ENCODE assay signal across 18 cellular contexts in the genomic region with DNA sequence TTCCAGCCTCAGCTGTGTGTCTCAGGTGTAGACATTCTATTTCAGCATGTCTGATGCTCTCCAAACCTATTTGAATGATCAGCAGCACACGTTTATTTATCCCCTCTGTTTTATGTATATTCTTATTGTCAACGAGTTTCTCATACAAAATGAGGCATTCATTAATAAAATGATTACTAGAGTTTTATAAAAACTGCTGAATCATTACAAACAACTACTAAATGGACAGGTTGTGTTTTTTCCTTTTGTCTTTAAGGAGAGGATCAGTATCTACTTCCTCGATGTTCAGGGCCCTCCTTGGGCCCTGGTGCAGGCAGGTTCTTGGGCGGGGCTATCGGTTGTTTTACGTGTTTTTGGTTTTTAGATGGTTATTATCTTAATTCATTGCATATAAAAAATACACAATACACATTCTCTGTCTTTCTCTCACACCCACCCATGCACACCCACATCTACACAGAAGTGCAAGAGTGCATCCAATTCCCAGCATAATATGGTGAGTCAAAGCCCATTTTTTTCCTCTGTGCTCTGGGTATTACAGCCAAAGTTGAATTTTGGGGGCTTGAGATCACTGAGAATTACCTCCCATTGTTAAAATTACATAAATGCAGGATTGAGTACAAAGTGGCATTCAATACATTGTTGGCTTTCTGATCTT. TPM values are rescaled to one million over a fixed set of nuclear protein-coding genes. Genes with fewer than 3 reads are reported as not detected.
DNase-seq lines count a peak whose midpoint lies in the region; ATAC-seq and TF ChIP-seq lines count a peak whose summit lies in the region.
"Had no signal": no experiment of that assay in that cellular context is flagged by ENCODE, and none has a peak within 500 bp of the region (broad histone marks: within the 10 kb centered on the region; RNA-seq: fewer than 3 reads in every experiment).

No MANE protein-coding gene starts in this region.

- no peak overlapping the region for H4K8ac ChIP-seq in IMR-90 (ENCODE audit: low read depth in 2 of 2, low read length in 2 of 2)

- H3K36me3 Mint-ChIP-seq in activated naive CD4-positive, alpha-beta T cell treated with anti-CD3 and anti-CD28 coated beads, Interleukin-2, amount 50 U/mL, for 24 hours = peaks cover 35% of the 10 kb centered on the region
- peaks cover 77% of the 10 kb centered on the region for H3K36me3 Mint-ChIP-seq in activated naive CD4-positive, alpha-beta T cell treated with anti-CD3 and anti-CD28 coated beads, Interleukin-2, amount 10 ng/mL, durations not matched to agents 7 days and 5 days
- peaks cover 100% of the 10 kb centered on the region for H3K36me3 Mint-ChIP-seq in activated T-helper 17 cell treated with anti-CD3 and anti-CD28 coated beads, Interleukin-2, amount 50 U/mL, for 72 hours (ENCODE audit: low read depth)

- H2AK9ac ChIP-seq in IMR-90 (replicated peaks; ENCODE audit: low read depth, low read length, poor library complexity) = no peak overlapping the region

- H2AK5ac ChIP-seq in IMR-90 (ENCODE audit: low read depth, low read length) = no peak overlapping the region

- intact Hi-C loops in IMR-90 (cut with micrococcal nuclease) = no loop called here
- intact Hi-C loops in gastrocnemius medialis (cut with DNase I; ENCODE audit: low total_unique reads) = no loop called here

- peaks cover 7% of the 10 kb centered on the region for H3K4me1 ChIP-seq in IMR-90 (ENCODE audit: control insufficient read depth, insufficient read depth, low read length)
- peaks cover 34 to 37% of the 10 kb centered on the region in 2 donors for H3K4me1 ChIP-seq in gastrocnemius medialis

- H3K9me1 ChIP-seq in IMR-90 (ENCODE audit: insufficient read depth, low read length) = peaks cover 4% of the 10 kb centered on the region

- no TSS peak for BruUV-seq in IMR-90 (replicated peaks; lab: Mats Ljungman, UMichigan)

- TF ChIP-seq RAD21 in IMR-90 (IDR thresholded peaks at IDR 0.05; ENCODE audit: low read length) = no peak

- H3K56ac ChIP-seq in IMR-90 (ENCODE audit: extremely low read depth, insufficient read depth, low read length) = no peak overlapping the region

- H3K27ac ChIP-seq in IMR-90 (ENCODE audit: insufficient read depth, low read length) (no peak overlapping the region), gastrocnemius medialis (peak overlapping the region; percentile 4 to 19 (median 18))
- H3K27ac ChIP-seq: BLaER1, RWPE1 had no signal

- H2BK20ac ChIP-seq in IMR-90 (ENCODE audit: low read depth, low read length) = no peak overlapping the region

- H3K23ac ChIP-seq in IMR-90 (ENCODE audit: low read depth, low read length) = no peak overlapping the region

- H3K9me3 ChIP-seq in IMR-90 (ENCODE audit: control insufficient read depth, insufficient read depth, low read length) = no peaks in the 10 kb centered on the region
- no peaks in the 10 kb centered on the region for H3K9me3 ChIP-seq in gastrocnemius medialis

- no peak overlapping the region for H2BK5ac ChIP-seq in IMR-90 (ENCODE audit: low read depth, low read length, poor library complexity, severe bottlenecking)

- H4K20me1 ChIP-seq in IMR-90 (ENCODE audit: insufficient read depth, low read length) = no peaks in the 10 kb centered on the region
- H4K20me1 ChIP-seq: BLaER1 had no signal

- no peaks in the 10 kb centered on the region for H3K9me3 Mint-ChIP-seq in activated naive CD4-positive, alpha-beta T cell treated with anti-CD3 and anti-CD28 coated beads, Interleukin-2, amount 50 U/mL, for 24 hours
- no peaks in the 10 kb centered on the region for H3K9me3 Mint-ChIP-seq in activated naive CD4-positive, alpha-beta T cell treated with anti-CD3 and anti-CD28 coated beads, Interleukin-2, amount 10 ng/mL, durations not matched to agents 7 days and 5 days
- H3K9me3 Mint-ChIP-seq in activated T-helper 17 cell treated with anti-CD3 and anti-CD28 coated beads, Interleukin-2, amount 50 U/mL, for 72 hours = no peaks in the 10 kb centered on the region
- H3K9me3 Mint-ChIP-seq: HFFc6 had no signal

- no CpG with 5 or more reads among the region's 6 CpGs for WGBS in IMR-90 (ENCODE audit: extremely low coverage in 2 of 2, insufficient read length in 1 of 2), 2 experiments

- H3K27ac Mint-ChIP-seq in activated naive CD4-positive, alpha-beta T cell treated with anti-CD3 and anti-CD28 coated beads, Interleukin-2, amount 50 U/mL, for 24 hours = peak overlapping the region; percentile 91
- no peak overlapping the region for H3K27ac Mint-ChIP-seq in activated naive CD4-positive, alpha-beta T cell treated with anti-CD3 and anti-CD28 coated beads, Interleukin-2, amount 10 ng/mL, durations not matched to agents 7 days and 5 days
- H3K27ac Mint-ChIP-seq in activated T-helper 17 cell treated with anti-CD3 and anti-CD28 coated beads, Interleukin-2, amount 50 U/mL, for 72 hours = peak overlapping the region; percentile 89
- H3K27ac Mint-ChIP-seq: HFFc6 had no signal

- H3K4ac ChIP-seq in IMR-90 (ENCODE audit: low read depth, low read length) = no peak overlapping the region

- POLR2A ChIA-PET in IMR-90 (lab: Charles Lee; ENCODE audit: unreplicated experiment) = no interaction called here

- no peak overlapping the region for H3K18ac ChIP-seq in IMR-90 (ENCODE audit: low read depth, low read length)

- peaks cover 40% of the 10 kb centered on the region for H3K4me1 Mint-ChIP-seq in activated naive CD4-positive, alpha-beta T cell treated with anti-CD3 and anti-CD28 coated beads, Interleukin-2, amount 50 U/mL, for 24 hours
- peaks cover 40% of the 10 kb centered on the region for H3K4me1 Mint-ChIP-seq in activated naive CD4-positive, alpha-beta T cell treated with anti-CD3 and anti-CD28 coated beads, Interleukin-2, amount 10 ng/mL, durations not matched to agents 7 days and 5 days
- H3K4me1 Mint-ChIP-seq in activated T-helper 17 cell treated with anti-CD3 and anti-CD28 coated beads, Interleukin-2, amount 50 U/mL, for 72 hours = peaks cover 27% of the 10 kb centered on the region

- no peak overlapping the region for H2BK120ac ChIP-seq in IMR-90 (ENCODE audit: low read depth, low read length)

- H3K27me3 Mint-ChIP-seq in activated naive CD4-positive, alpha-beta T cell treated with anti-CD3 and anti-CD28 coated beads, Interleukin-2, amount 50 U/mL, for 24 hours = no peaks in the 10 kb centered on the region
- H3K27me3 Mint-ChIP-seq in activated naive CD4-positive, alpha-beta T cell treated with anti-CD3 and anti-CD28 coated beads, Interleukin-2, amount 10 ng/mL, durations not matched to agents 7 days and 5 days = no peaks in the 10 kb centered on the region
- no peaks in the 10 kb centered on the region for H3K27me3 Mint-ChIP-seq in activated T-helper 17 cell treated with anti-CD3 and anti-CD28 coated beads, Interleukin-2, amount 50 U/mL, for 72 hours

- H4K5ac ChIP-seq in IMR-90 (ENCODE audit: low read depth, low read length) = no peak overlapping the region

- H2BK15ac ChIP-seq in IMR-90 (ENCODE audit: low read depth, low read length) = no peak overlapping the region

- no peaks in the 10 kb centered on the region for H3K79me1 ChIP-seq in IMR-90 (ENCODE audit: low read depth in 1 of 2, low read length in 2 of 2)

- dilution Hi-C loops in IMR-90 (cut with HindIII; ENCODE audit: low sequenced_read_pairs, unreplicated experiment) = no loop called here

- no peak for DNase-seq in activated naive CD4-positive, alpha-beta T cell treated with anti-CD3 and anti-CD28 coated beads, Interleukin-2, amount 10 ng/mL, durations not matched to agents 7 days and 5 days
- DNase-seq in IMR-90 (no peak), gastrocnemius medialis (no peak)
- DNase-seq: COR-L47, DMS153, EL, HFFc6, KBM-7, NCI-H1092, NCI-H2107, NCI-H345, NCI-H526 treated with DMSO at 0.1 percent for 48 hours had no signal

- H3K27me3 ChIP-seq in IMR-90 (ENCODE audit: control insufficient read depth, insufficient read depth, low read length) (no peaks in the 10 kb centered on the region), gastrocnemius medialis (no peaks in the 10 kb centered on the region)
- H3K27me3 ChIP-seq: BLaER1 had no signal

- ATAC-seq in IMR-90 (ENCODE audit: low read depth) (no peak), gastrocnemius medialis (no peak), HG03571 (IDR thresholded peaks at IDR 0.05; ENCODE audit: unreplicated experiment) (no peak), GM21381 (IDR thresholded peaks at IDR 0.05; ENCODE audit: unreplicated experiment) (no peak)
- ATAC-seq in activated T-helper 17 cell treated with anti-CD3 and anti-CD28 coated beads, Interleukin-2, amount 50 U/mL, for 72 hours (replicated peaks) = no peak

- no peak overlapping the region for H4K91ac ChIP-seq in IMR-90 (ENCODE audit: insufficient read depth, low read depth, low read length)

- no peak overlapping the region for H2AFZ ChIP-seq in IMR-90 (replicated peaks; ENCODE audit: low read length, poor library complexity)

- in situ Hi-C loops in IMR-90 (cut with MboI; ENCODE audit: low sequenced_read_pairs) (loop anchor here (10.0 to 25.0 kb wide), 2 partner anchors 296 to 633 kb away; a partner anchor contains a TSS), gastrocnemius medialis (cut with MboI; ENCODE audit: low sequenced_read_pairs in 4 of 4) (no loop called here)

- TF ChIP-seq CTCF in IMR-90 (conservative IDR thresholded peaks at IDR 0.05; ENCODE audit: low read depth, low read length) (no peak), gastrocnemius medialis (IDR thresholded peaks at IDR 0.05 in 4 of 5, conservative IDR thresholded peaks at IDR 0.05 in 1 of 5) (no peak)

- CTCF ChIA-PET in activated naive CD4-positive, alpha-beta T cell treated with anti-CD3 and anti-CD28 coated beads, Interleukin-2, amount 10 ng/mL, durations not matched to agents 7 days and 5 days (lab: Charles Lee) = interaction anchor here (1.4 to 1.7 kb wide), 3 partner anchors 9 to 78 kb away, joined by 4 to 6 read pairs (median 4); no protein-coding TSS in a partner anchor
- CTCF ChIA-PET in IMR-90 (lab: Yijun Ruan, JAX) = interaction anchor here (1.3 kb wide), 1 partner anchor 9 kb away, joined by 3 read pairs; no protein-coding TSS in a partner anchor

- H3K4me3 ChIP-seq in IMR-90 (ENCODE audit: insufficient read depth, low read depth, low read length) = no peak overlapping the region
- H3K4me3 ChIP-seq in gastrocnemius medialis = no peak overlapping the region
- H3K4me3 ChIP-seq: BLaER1 had no signal

- no peak overlapping the region for H3K14ac ChIP-seq in IMR-90 (replicated peaks; ENCODE audit: low read depth, low read length)

- H3K36me3 ChIP-seq in IMR-90 (ENCODE audit: control insufficient read depth, insufficient read depth, low read length) = peaks cover 47% of the 10 kb centered on the region
- peaks cover 3 to 85% of the 10 kb centered on the region in 2 donors for H3K36me3 ChIP-seq in gastrocnemius medialis

- TF ChIP-seq POLR2A in IMR-90 (IDR thresholded peaks at IDR 0.05; ENCODE audit: low read depth, low read length) = no peak
- TF ChIP-seq POLR2A in gastrocnemius medialis (IDR thresholded peaks at IDR 0.05) = no peak

- H3K4me2 ChIP-seq in IMR-90 (ENCODE audit: low read depth, low read length) = no peak overlapping the region
- H3K4me2 ChIP-seq: BLaER1 had no signal

- no peak overlapping the region for H3K9ac ChIP-seq in IMR-90 (ENCODE audit: low read depth, low read length)
- H3K9ac ChIP-seq: BLaER1 had no signal

- H3K4me3 Mint-ChIP-seq in activated naive CD4-positive, alpha-beta T cell treated with anti-CD3 and anti-CD28 coated beads, Interleukin-2, amount 50 U/mL, for 24 hours = no peak overlapping the region
- H3K4me3 Mint-ChIP-seq in activated naive CD4-positive, alpha-beta T cell treated with anti-CD3 and anti-CD28 coated beads, Interleukin-2, amount 10 ng/mL, durations not matched to agents 7 days and 5 days = no peak overlapping the region
- H3K4me3 Mint-ChIP-seq in activated T-helper 17 cell treated with anti-CD3 and anti-CD28 coated beads, Interleukin-2, amount 50 U/mL, for 72 hours = no peak overlapping the region
- H3K4me3 Mint-ChIP-seq: HFFc6 had no signal

RNA-seq across cellular contexts. Expression of gene LPIN1, which starts 24.2 kb away (rescaled TPM):
- total RNA-seq in IMR-90 (2012; rRNA removed) = 21.3 and 21.7 TPM in 2 replicates
- polyA plus RNA-seq in IMR-90 (2012; rRNA removed) = 24.4 and 25.1 TPM in 2 replicates
- polyA plus RNA-seq in IMR-90 (2012; cell fraction: cytosol; rRNA removed) = 10.6 and 12.6 TPM in 2 replicates
- polyA plus RNA-seq in IMR-90 (2012; cell fraction: nucleus; rRNA removed; ENCODE audit: low replicate concordance) = 32.0 and 74.8 TPM in 2 replicates
- total RNA-seq in activated T-helper 17 cell treated with anti-CD3 and anti-CD28 coated beads, Interleukin-2, amount 50 U/mL, for 72 hours = 10 to 100 TPM; 59.0 to 69.2 TPM
- 100 to 1,000 TPM; 292 to 606 (median 472) TPM for total RNA-seq in gastrocnemius medialis

Comparison
In these comparisons a context has a peak if more than half of its experiments do, and no peak if none do; other contexts are left out.
1. RNA of gene LPIN1, which starts 24.2 kb away (total RNA-seq): 292 to 606 TPM in gastrocnemius medialis; 59.0 to 69.2 TPM in activated T-helper 17 cell treated with anti-CD3 and anti-CD28 coated beads, Interleukin-2, amount 50 U/mL, for 72 hours and 21.3 to 21.7 TPM in IMR-90; every median in the first group is over 4 times any median in the second.